ENCODE assay signal across 1 cellular context in the genomic region with DNA sequence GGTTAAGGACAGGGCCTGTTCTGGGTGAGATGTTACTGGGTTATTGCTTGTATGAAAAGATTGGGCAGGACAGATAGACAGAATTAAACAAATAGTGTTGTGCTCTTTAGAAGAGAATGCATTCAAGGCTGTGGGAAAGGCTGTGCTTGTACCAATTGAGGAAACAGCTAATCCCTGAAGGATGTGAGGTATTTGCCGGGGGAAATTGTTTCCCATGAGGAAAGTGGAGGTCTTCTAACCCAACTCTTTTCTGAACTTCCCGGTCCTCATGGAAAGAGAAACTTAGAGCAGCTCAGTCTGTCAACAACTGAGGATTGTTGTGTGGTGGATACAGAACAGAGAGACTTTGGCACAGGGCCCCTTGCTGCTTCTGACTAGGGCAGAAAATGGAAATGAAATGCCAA.
TF ChIP-seq lines count a peak whose summit lies in the region.

No MANE protein-coding gene starts in this region.

TF ChIP-seq in endothelial cell of umbilical vein, 7 proteins besides CTCF, POLR2A, EP300 and RAD21 (continued from another document):
- peak; percentile 58 for TF ChIP-seq JUN (IDR thresholded peaks at IDR 0.05; ENCODE audit: borderline replicate concordance, insufficient read depth, insufficient read length, low read depth)
TF ChIP-seq in endothelial cell of umbilical vein: peak in this region for 1.
